In the genomic region with DNA sequence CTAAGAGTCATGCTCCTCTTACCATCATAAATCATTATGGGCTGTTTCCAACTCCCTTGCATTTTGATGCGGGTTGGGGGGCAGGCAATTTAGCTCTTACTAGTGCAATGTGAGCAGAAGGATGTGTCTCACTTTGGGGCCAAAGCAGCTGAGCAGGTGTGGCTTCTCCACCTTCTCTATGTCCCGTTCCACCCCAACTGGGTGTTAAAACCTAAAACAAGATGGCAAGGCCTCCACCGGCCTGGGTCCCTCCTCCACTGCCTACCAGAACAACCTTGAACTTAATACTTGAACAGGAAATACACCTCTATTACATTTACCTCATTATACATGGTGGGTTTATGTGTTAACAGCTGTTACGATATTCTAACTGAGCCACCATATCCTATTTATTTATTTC, we compare ENCODE assay signal across 14 cellular contexts. TPM values are rescaled to one million over a fixed set of nuclear protein-coding genes. Genes with fewer than 3 reads are reported as not detected.
"Had no signal": no experiment of that assay in that cellular context is flagged by ENCODE, and none has a peak within 500 bp of the region (broad histone marks: within the 10 kb centered on the region; RNA-seq: fewer than 3 reads in every experiment).

No MANE protein-coding gene starts in this region.

- DNase-seq: activated CD4-positive, alpha-beta T cell treated with anti-CD3 and anti-CD28 coated beads for 36 hours; activated CD8-positive, alpha-beta memory T cell treated with anti-CD3 and anti-CD28 coated beads, Interleukin-2, amount 50 U/mL, for 4 hours; activated CD8-positive, alpha-beta T cell treated with anti-CD3 and anti-CD28 coated beads for 36 hours; aorta; immature natural killer cell; left cardiac atrium; naive B cell; pancreas; stimulated activated CD4-positive, alpha-beta T cell treated with anti-CD3 and anti-CD28 coated beads, Interleukin-4, amount 100 ng/mL, for 24 hours; testis had no signal

- H3K27ac ChIP-seq: esophagus muscularis mucosa, testis had no signal

- H3K4me3 ChIP-seq: esophagus muscularis mucosa, lung, pancreas, testis had no signal

- H3K9me3 ChIP-seq: esophagus muscularis mucosa, pancreas, testis had no signal

- ATAC-seq: activated CD4-positive, alpha-beta T cell treated with anti-CD3 and anti-CD28 coated beads for 36 hours; activated CD8-positive, alpha-beta T cell treated with anti-CD3 and anti-CD28 coated beads for 36 hours; left cardiac atrium; pancreas had no signal

- H3K36me3 ChIP-seq: esophagus muscularis mucosa, pancreas had no signal

- H3K4me1 ChIP-seq: testis had no signal

- H3K27me3 ChIP-seq: pancreas, testis had no signal

RNA-seq across cellular contexts. Expression of gene TOX3, which starts 52.8 kb away (rescaled TPM):
- total RNA-seq: activated CD4-positive, alpha-beta T cell treated with anti-CD3 and anti-CD28 coated beads for 36 hours; activated CD8-positive, alpha-beta T cell treated with anti-CD3 and anti-CD28 coated beads for 36 hours; aorta; chondrocyte; fibroblast of villous mesenchyme; left cardiac atrium had no signal
